Comparison of ENCODE assay signal across 8 cellular contexts in the genomic region with DNA sequence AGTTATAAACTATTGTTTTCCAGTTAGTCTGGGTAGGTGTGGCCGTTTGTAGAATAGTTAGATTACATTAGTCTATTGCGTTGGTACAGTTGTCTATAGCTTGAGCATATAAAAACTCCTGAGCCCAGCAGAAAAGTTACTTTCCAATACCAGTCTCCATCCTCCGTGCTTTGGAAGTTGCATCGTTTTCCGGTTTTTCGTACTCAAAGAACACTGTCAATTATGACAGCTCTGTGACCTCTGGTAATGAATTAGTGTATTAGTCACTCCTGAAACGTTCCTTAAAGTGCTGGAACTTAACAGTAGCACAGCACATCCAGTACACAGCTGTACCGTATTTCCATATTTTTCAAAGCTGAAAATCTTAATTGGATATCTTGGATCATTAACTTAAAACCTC. TPM values are rescaled to one million over a fixed set of nuclear protein-coding genes. Genes with fewer than 3 reads are reported as not detected.
DNase-seq lines count a peak whose midpoint lies in the region; ATAC-seq and TF ChIP-seq lines count a peak whose summit lies in the region.

No MANE protein-coding gene starts in this region.

- H3K9me3 Mint-ChIP-seq in effector memory CD8-positive, alpha-beta T cell = no peaks in the 10 kb centered on the region
- no peaks in the 10 kb centered on the region for H3K9me3 Mint-ChIP-seq in naive B cell

- DNase-seq in EH (ENCODE audit: low read depth) (peak; percentile 68), naive B cell (no peak), NCI-H510A (lab: John Stamatoyannopoulos, UW) (no peak)
- no peak for DNase-seq in effector memory CD8-positive, alpha-beta T cell
- no peak for DNase-seq in activated CD4-positive, CD25-positive, alpha-beta regulatory T cell (lab: John Stamatoyannopoulos, UW)

- H3K4me3 ChIP-seq in OCI-LY1 (ENCODE audit: low read depth, low read length, poor library complexity, severe bottlenecking) = peak overlapping the region; percentile 88

- no peaks in the 10 kb centered on the region for H3K9me3 ChIP-seq in OCI-LY1 (ENCODE audit: low read length)

- H3K27me3 Mint-ChIP-seq in effector memory CD8-positive, alpha-beta T cell = no peaks in the 10 kb centered on the region
- H3K27me3 Mint-ChIP-seq in naive B cell = peaks cover 0 to 5% (median 0%) of the 10 kb centered on the region in 3 donors

- no peaks in the 10 kb centered on the region for H3K9me2 ChIP-seq in OCI-LY1 (ENCODE audit: low read depth, low read length)

- H3K36me3 ChIP-seq in OCI-LY1 (ENCODE audit: insufficient read depth, low read length) = no peaks in the 10 kb centered on the region

- peak overlapping the region; percentile 71 for H3K4me2 ChIP-seq in OCI-LY1 (ENCODE audit: low read length)

- H3K4me1 ChIP-seq in OCI-LY1 (ENCODE audit: insufficient read depth, low read length, severe bottlenecking) = peaks cover 16% of the 10 kb centered on the region

- no peaks in the 10 kb centered on the region for H3F3A ChIP-seq in OCI-LY1 (ENCODE audit: insufficient read depth, low read length)

- peaks cover 8% of the 10 kb centered on the region for H3K36me3 Mint-ChIP-seq in effector memory CD8-positive, alpha-beta T cell (ENCODE audit: insufficient read depth)
- peaks cover 11 to 13% of the 10 kb centered on the region in 2 donors for H3K36me3 Mint-ChIP-seq in naive B cell

- peak overlapping the region; percentile 85; the same call in 1 of the 2 replicates for H3K9ac ChIP-seq in OCI-LY1 (ENCODE audit: low read length)

- H3K27me3 ChIP-seq in OCI-LY1 (ENCODE audit: insufficient read depth, low read length) = no peaks in the 10 kb centered on the region

- peak overlapping the region; percentile 91 to 93 for H3K4me3 Mint-ChIP-seq in effector memory CD8-positive, alpha-beta T cell
- H3K4me3 Mint-ChIP-seq in naive B cell = peak overlapping the region; percentile 88 to 98 (median 94)

- peak overlapping the region; percentile 91 to 96 for H3K27ac Mint-ChIP-seq in effector memory CD8-positive, alpha-beta T cell
- H3K27ac Mint-ChIP-seq in naive B cell = peak overlapping the region; percentile 93 to 98 (median 96)

- H4K20me1 ChIP-seq in OCI-LY1 (ENCODE audit: insufficient read depth, low read length) = no peaks in the 10 kb centered on the region

- no peaks in the 10 kb centered on the region for H3K79me2 ChIP-seq in OCI-LY1 (ENCODE audit: insufficient read depth, low read length)

- ATAC-seq in effector memory CD8-positive, alpha-beta T cell (replicated peaks) = no peak
- ATAC-seq in naive B cell (ENCODE audit: low read depth in 2 of 2) = no peak
- ATAC-seq in GM21526 (IDR thresholded peaks at IDR 0.05; ENCODE audit: low FRiP score, unreplicated experiment) = no peak
- no peak for ATAC-seq in HG02763 (IDR thresholded peaks at IDR 0.05; ENCODE audit: unreplicated experiment)

- H3K27ac ChIP-seq in OCI-LY1 (ENCODE audit: low read depth, low read length, poor library complexity, severe bottlenecking) = no peak overlapping the region

- no peak overlapping the region; the same call in 1 of the 2 replicates for H2AFZ ChIP-seq in OCI-LY1 (ENCODE audit: low read length)

- TF ChIP-seq CTCF in OCI-LY1 (IDR thresholded peaks at IDR 0.05; ENCODE audit: low read length) = no peak

- H3K4me1 Mint-ChIP-seq in effector memory CD8-positive, alpha-beta T cell (ENCODE audit: low read depth in 2 of 2) = peaks cover 13 to 21% of the 10 kb centered on the region in 2 donors
- peaks cover 14 to 24% (median 17%) of the 10 kb centered on the region in 3 donors for H3K4me1 Mint-ChIP-seq in naive B cell

RNA-seq across cellular contexts. Expression of gene MSANTD2, which starts 0.8 kb away (rescaled TPM):
- polyA plus RNA-seq in naive B cell (ENCODE audit: low read depth in 6 of 6) = 1 to 10 TPM in 5 of 6 donors, not detected in 1; 2.5 to 8.1 (median 3.4) TPM

RNA-seq across cellular contexts. Expression of gene ESAM, which starts 38.9 kb away (rescaled TPM):
- 10 to 100 TPM; 13.6 to 25.3 (median 19.1) TPM for polyA plus RNA-seq in naive B cell (ENCODE audit: low read depth in 6 of 6)

RNA-seq across cellular contexts. Expression of gene VSIG2, which starts 49.0 kb away (rescaled TPM):
- under 1 TPM in 1 of 6 donors, not detected in 5; 0.29 TPM for polyA plus RNA-seq in naive B cell (ENCODE audit: low read depth in 6 of 6)
